In genomic region chr15:72205273-72205672, GRCh38 we compare ENCODE assay signal across 28 cellular contexts. TPM values are rescaled to one million over a fixed set of nuclear protein-coding genes. Genes with fewer than 3 reads are reported as not detected.
DNase-seq lines count a peak whose midpoint lies in the region; ATAC-seq and TF ChIP-seq lines count a peak whose summit lies in the region.
"Had no signal": no experiment of that assay in that cellular context is flagged by ENCODE, and none has a peak within 500 bp of the region (broad histone marks: within the 10 kb centered on the region; RNA-seq: fewer than 3 reads in every experiment).

No MANE protein-coding gene starts in this region.

- H3K27ac Mint-ChIP-seq in T-helper 1 cell treated with Interleukin-12 subunit alpha and Interleukin-12 subunit beta and Interleukin-4 antibody, amounts not matched to agents 30 μg/mL and 1 μg/mL, for 36 hours: peak overlapping the region; percentile 9
- H3K27ac Mint-ChIP-seq in stimulated activated naive CD8-positive, alpha-beta T cell treated with anti-CD3 and anti-CD28 coated beads, Interleukin-15, amount 100 ng/mL, for 72 hours: peak overlapping the region; percentile 59 to 69
- no peak overlapping the region for H3K27ac Mint-ChIP-seq in endodermal cell
- H3K27ac Mint-ChIP-seq: activated CD8-positive, alpha-beta memory T cell treated with anti-CD3 and anti-CD28 coated beads, Interleukin-2, amount 10 ng/mL, durations not matched to agents 7 days and 5 days had no signal

- no peaks in the 10 kb centered on the region for H3K27me3 ChIP-seq in endodermal cell (ENCODE audit: control insufficient read depth, insufficient read depth, low read length, poor library complexity, severe bottlenecking)
- H3K27me3 ChIP-seq: spleen, transverse colon had no signal

- no peaks in the 10 kb centered on the region for H3K9me3 Mint-ChIP-seq in T-helper 1 cell treated with Interleukin-12 subunit alpha and Interleukin-12 subunit beta and Interleukin-4 antibody, amounts not matched to agents 30 μg/mL and 1 μg/mL, for 36 hours
- no peaks in the 10 kb centered on the region for H3K9me3 Mint-ChIP-seq in stimulated activated naive CD8-positive, alpha-beta T cell treated with anti-CD3 and anti-CD28 coated beads, Interleukin-15, amount 100 ng/mL, for 72 hours
- no peaks in the 10 kb centered on the region for H3K9me3 Mint-ChIP-seq in endodermal cell
- H3K9me3 Mint-ChIP-seq: naive thymus-derived CD4-positive, alpha-beta T cell had no signal

- H3K27me3 Mint-ChIP-seq in T-helper 1 cell treated with Interleukin-12 subunit alpha and Interleukin-12 subunit beta and Interleukin-4 antibody, amounts not matched to agents 30 μg/mL and 1 μg/mL, for 36 hours (ENCODE audit: low read depth): no peaks in the 10 kb centered on the region
- H3K27me3 Mint-ChIP-seq in stimulated activated naive CD8-positive, alpha-beta T cell treated with anti-CD3 and anti-CD28 coated beads, Interleukin-15, amount 100 ng/mL, for 72 hours: no peaks in the 10 kb centered on the region
- H3K27me3 Mint-ChIP-seq in endodermal cell (ENCODE audit: insufficient read depth): no peaks in the 10 kb centered on the region
- H3K27me3 Mint-ChIP-seq: activated CD8-positive, alpha-beta memory T cell treated with anti-CD3 and anti-CD28 coated beads, Interleukin-2, amount 10 ng/mL, durations not matched to agents 7 days and 5 days; naive thymus-derived CD4-positive, alpha-beta T cell had no signal

- no peak overlapping the region for H3K4me3 Mint-ChIP-seq in T-helper 1 cell treated with Interleukin-12 subunit alpha and Interleukin-12 subunit beta and Interleukin-4 antibody, amounts not matched to agents 30 μg/mL and 1 μg/mL, for 36 hours
- no peak overlapping the region for H3K4me3 Mint-ChIP-seq in stimulated activated naive CD8-positive, alpha-beta T cell treated with anti-CD3 and anti-CD28 coated beads, Interleukin-15, amount 100 ng/mL, for 72 hours
- no peak overlapping the region for H3K4me3 Mint-ChIP-seq in endodermal cell
- H3K4me3 Mint-ChIP-seq: activated CD8-positive, alpha-beta memory T cell treated with anti-CD3 and anti-CD28 coated beads, Interleukin-2, amount 10 ng/mL, durations not matched to agents 7 days and 5 days; naive thymus-derived CD4-positive, alpha-beta T cell had no signal

- DNase-seq in T-helper 1 cell: no peak
- no peak for DNase-seq in stimulated activated naive CD8-positive, alpha-beta T cell treated with anti-CD3 and anti-CD28 coated beads, Interleukin-15, amount 100 ng/mL, for 72 hours
- DNase-seq in stimulated activated naive CD8-positive, alpha-beta T cell treated with anti-CD3 and anti-CD28 coated beads, Interleukin-15, Interleukin-2, amounts not matched to agents 100 U/mL and 50 U/mL, for 24 hours: no peak
- peak; percentile 14 for DNase-seq in endodermal cell
- DNase-seq in RPMI8226: no peak
- no peak for DNase-seq in mucosa of gallbladder (ENCODE audit: low spot score)
- no peak for DNase-seq in activated effector memory CD4-positive, alpha-beta T cell treated with Interleukin-2 at 50 U/mL for 16 hours
- DNase-seq: activated CD4-positive, alpha-beta T cell treated with anti-CD3 and anti-CD28 coated beads for 1 hour; activated CD8-positive, alpha-beta memory T cell treated with anti-CD3 and anti-CD28 coated beads, Interleukin-2, amount 10 ng/mL, durations not matched to agents 7 days and 5 days; activated gamma-delta T cell treated with Interleukin-2 at 50 U/mL for 16 hours; AML-193; DND-41; glutamatergic neuron; KG1; mesendoderm; MV-4-11; naive thymus-derived CD4-positive, alpha-beta T cell; NCI-H1694; NCI-H2171 treated with DMSO at 0.1 percent for 48 hours; NCI-H526; spleen; stimulated activated CD4-positive, alpha-beta T cell treated with anti-CD3 and anti-CD28 coated beads, Interleukin-4, amount 100 ng/mL, for 1 hour; transverse colon had no signal

- no peak for TF ChIP-seq CTCF in endodermal cell (conservative IDR thresholded peaks at IDR 0.05)

- H3K27ac ChIP-seq in endodermal cell (ENCODE audit: low read depth, low read length): no peak overlapping the region
- H3K27ac ChIP-seq: 22Rv1, spleen, transverse colon had no signal

- no peak overlapping the region for H3K9ac ChIP-seq in endodermal cell (ENCODE audit: extremely low read depth, low read length, poor library complexity, severe bottlenecking)

- no peaks in the 10 kb centered on the region for H3K4me1 ChIP-seq in endodermal cell (ENCODE audit: control insufficient read depth, insufficient read depth, low read length)

- H3K9me3 ChIP-seq in endodermal cell (ENCODE audit: control insufficient read depth, low read length): no peaks in the 10 kb centered on the region
- H3K9me3 ChIP-seq: spleen, transverse colon had no signal

- H3K4me3 ChIP-seq in endodermal cell (ENCODE audit: low read length): no peak overlapping the region
- H3K4me3 ChIP-seq: GM12878, spleen, transverse colon had no signal

- H3K4me1 Mint-ChIP-seq in T-helper 1 cell treated with Interleukin-12 subunit alpha and Interleukin-12 subunit beta and Interleukin-4 antibody, amounts not matched to agents 30 μg/mL and 1 μg/mL, for 36 hours (ENCODE audit: low read depth): peaks cover 30% of the 10 kb centered on the region
- H3K4me1 Mint-ChIP-seq in stimulated activated naive CD8-positive, alpha-beta T cell treated with anti-CD3 and anti-CD28 coated beads, Interleukin-15, amount 100 ng/mL, for 72 hours: peaks cover 72% of the 10 kb centered on the region
- no peaks in the 10 kb centered on the region for H3K4me1 Mint-ChIP-seq in endodermal cell

- H3K36me3 Mint-ChIP-seq in T-helper 1 cell treated with Interleukin-12 subunit alpha and Interleukin-12 subunit beta and Interleukin-4 antibody, amounts not matched to agents 30 μg/mL and 1 μg/mL, for 36 hours (ENCODE audit: low read depth): peaks cover 85% of the 10 kb centered on the region
- peaks cover 96% of the 10 kb centered on the region for H3K36me3 Mint-ChIP-seq in endodermal cell (ENCODE audit: low read depth)

- no peak for ATAC-seq in stimulated activated naive CD8-positive, alpha-beta T cell treated with anti-CD3 and anti-CD28 coated beads, Interleukin-15, amount 100 ng/mL, for 72 hours
- no peak for ATAC-seq in stimulated activated naive CD8-positive, alpha-beta T cell treated with anti-CD3 and anti-CD28 coated beads, Interleukin-15, Interleukin-2, amounts not matched to agents 100 U/mL and 50 U/mL, for 24 hours
- ATAC-seq: activated CD8-positive, alpha-beta memory T cell treated with anti-CD3 and anti-CD28 coated beads, Interleukin-2, amount 10 ng/mL, durations not matched to agents 7 days and 5 days; GM12878; naive thymus-derived CD4-positive, alpha-beta T cell; SK-N-SH treated with all-trans-retinoic acid at 6 μM for 48 hours had no signal

- H3K36me3 ChIP-seq in endodermal cell (ENCODE audit: control insufficient read depth, insufficient read depth, low read length): peaks cover 98% of the 10 kb centered on the region

- 97 to 100% methylated on average over 2 of the region's 2 CpGs for WGBS in endodermal cell (ENCODE audit: insufficient coverage in 1 of 2, insufficient read length in 1 of 2), 2 experiments

RNA-seq across cellular contexts. Expression of gene GRAMD2A, which starts 7.7 kb away (rescaled TPM):
- total RNA-seq in endodermal cell: 1 to 10 TPM; 2.0 TPM
- 1.0 TPM for polyA plus RNA-seq in endodermal cell (2013, experiment 1 of 2)
- 0.54 TPM for polyA plus RNA-seq in endodermal cell (2013, experiment 2 of 2)
- total RNA-seq in mucosa of gallbladder: 0.55 TPM
- total RNA-seq: activated CD8-positive, alpha-beta memory T cell treated with anti-CD3 and anti-CD28 coated beads, Interleukin-2, amount 10 ng/mL, durations not matched to agents 7 days and 5 days; GM12878; naive thymus-derived CD4-positive, alpha-beta T cell; RPMI7951 had no signal
- polyA plus RNA-seq: naive thymus-derived CD4-positive, alpha-beta T cell had no signal

RNA-seq across cellular contexts. Expression of gene PKM, which starts 25.7 kb away (rescaled TPM):
- total RNA-seq in endodermal cell (1,000 to 10,000 TPM; 2,197 to 2,355 TPM), mucosa of gallbladder (780 TPM)
- 1,203 TPM for polyA plus RNA-seq in endodermal cell (2013, experiment 1 of 2)
- 1,289 TPM for polyA plus RNA-seq in endodermal cell (2013, experiment 2 of 2)
